ENCODE assay signal across 8 cellular contexts in genomic region chr19:18023596-18024212, GRCh38. TPM values are rescaled to one million over a fixed set of nuclear protein-coding genes. Genes with fewer than 3 reads are reported as not detected.
DNase-seq lines count a peak whose midpoint lies in the region; ATAC-seq and TF ChIP-seq lines count a peak whose summit lies in the region.

No MANE protein-coding gene starts in this region.

- no peaks in the 10 kb centered on the region for H3K27me3 ChIP-seq in DOHH2 (ENCODE audit: control insufficient read depth, low read length)
- H3K27me3 ChIP-seq in layer of hippocampus (ENCODE audit: control insufficient read depth, insufficient read depth, low read length) = no peaks in the 10 kb centered on the region
- H3K27me3 ChIP-seq in stomach smooth muscle (ENCODE audit: control insufficient read depth in 1 of 2, insufficient read depth in 2 of 2, low read length in 2 of 2) = no peaks in the 10 kb centered on the region

- POLR2A ChIA-PET in OCI-LY7 (lab: Charles Lee) = interaction anchor here (1.1 to 1.2 kb wide), 2 partner anchors 21 to 74 kb away, joined by 3 to 8 read pairs; partner anchors contain the start of gene MAST3

- H3K4me2 ChIP-seq in DOHH2 (ENCODE audit: low read length) = peak overlapping the region; percentile 97
- H3K4me2 ChIP-seq in OCI-LY7 (ENCODE audit: low read length) = peak overlapping the region; percentile 80

- H3K9ac ChIP-seq in stomach smooth muscle (ENCODE audit: low read length in 2 of 2) = no peak overlapping the region

- CTCF ChIA-PET in OCI-LY7 (lab: Charles Lee; ENCODE audit: unreplicated experiment) = interaction anchor here (0.6 to 1.1 kb wide), 3 partner anchors 23 to 94 kb away, joined by 3 to 4 read pairs (median 3); no protein-coding TSS in a partner anchor

- 0 out of 2 replicates have a peak overlapping the region, but pooled peaks have one; percentile 0 for H2AFZ ChIP-seq in OCI-LY7 (ENCODE audit: low read length)

- H3K36me3 ChIP-seq in DOHH2 (ENCODE audit: control insufficient read depth, low read length) (no peaks in the 10 kb centered on the region), OCI-LY7 (ENCODE audit: insufficient read depth, low read length) (no peaks in the 10 kb centered on the region), stomach smooth muscle (ENCODE audit: control insufficient read depth in 2 of 2, insufficient read depth in 2 of 2, low read length in 2 of 2) (no peaks in the 10 kb centered on the region)

- peak; percentile 18 for ATAC-seq in activated naive CD8-positive, alpha-beta T cell treated with anti-CD3 and anti-CD28 coated beads, Interleukin-2, amount 50 U/mL, for 24 hours
- ATAC-seq in HG02938 (IDR thresholded peaks at IDR 0.05; ENCODE audit: unreplicated experiment) = no peak

- peaks cover 54% of the 10 kb centered on the region for H3K4me1 Mint-ChIP-seq in activated naive CD8-positive, alpha-beta T cell treated with anti-CD3 and anti-CD28 coated beads, Interleukin-2, amount 50 U/mL, for 24 hours

- H4K20me1 ChIP-seq in DOHH2 (ENCODE audit: control insufficient read depth, insufficient read depth, low read depth, low read length) = no peaks in the 10 kb centered on the region
- no peaks in the 10 kb centered on the region for H4K20me1 ChIP-seq in OCI-LY7 (ENCODE audit: insufficient read depth, low read length)

- H3K27ac ChIP-seq in DOHH2 (ENCODE audit: low read depth, low read length) = peak overlapping the region; percentile 60
- peak overlapping the region; percentile 86 for H3K27ac ChIP-seq in OCI-LY7 (ENCODE audit: low read depth, low read length, poor library complexity, severe bottlenecking)
- peak overlapping the region; percentile 92 for H3K27ac ChIP-seq in layer of hippocampus (ENCODE audit: low read depth, low read length)
- peak overlapping the region; percentile 53 for H3K27ac ChIP-seq in stomach smooth muscle (ENCODE audit: low read length)

- H3K9me3 ChIP-seq in DOHH2 (ENCODE audit: control insufficient read depth, insufficient read depth, low read length) (no peaks in the 10 kb centered on the region), OCI-LY7 (ENCODE audit: low read length) (no peaks in the 10 kb centered on the region), stomach smooth muscle (ENCODE audit: control insufficient read depth in 2 of 2, low read length in 2 of 2) (no peaks in the 10 kb centered on the region)

- H3K27me3 Mint-ChIP-seq in activated naive CD8-positive, alpha-beta T cell treated with anti-CD3 and anti-CD28 coated beads, Interleukin-2, amount 50 U/mL, for 24 hours = no peaks in the 10 kb centered on the region

- peak overlapping the region; percentile 89 for H3K27ac Mint-ChIP-seq in activated naive CD8-positive, alpha-beta T cell treated with anti-CD3 and anti-CD28 coated beads, Interleukin-2, amount 50 U/mL, for 24 hours

- peaks cover 5% of the 10 kb centered on the region for H3F3A ChIP-seq in DOHH2 (ENCODE audit: control insufficient read depth, insufficient read depth)

- TF ChIP-seq CTCF in DOHH2 (IDR thresholded peaks at IDR 0.05; ENCODE audit: low read depth, low read length, poor library complexity, severe bottlenecking) = no peak
- TF ChIP-seq CTCF in OCI-LY7 (conservative IDR thresholded peaks at IDR 0.05; ENCODE audit: low read length) = no peak

- H3K9me2 ChIP-seq in DOHH2 (replicated peaks; ENCODE audit: control insufficient read depth, low read length) (no peaks in the 10 kb centered on the region), OCI-LY7 (ENCODE audit: insufficient read depth, low read length) (no peaks in the 10 kb centered on the region)

- peaks cover 21% of the 10 kb centered on the region for H3K79me2 ChIP-seq in DOHH2 (ENCODE audit: control insufficient read depth, low read length)
- H3K79me2 ChIP-seq in OCI-LY7 (ENCODE audit: insufficient read depth, low read depth, low read length) = peaks cover 13% of the 10 kb centered on the region; the same call in 1 of the 2 replicates

- DNase-seq in OCI-LY7 (ENCODE audit: low spot score) = peak; percentile 85
- peak; percentile 67 for DNase-seq in activated naive CD8-positive, alpha-beta T cell treated with anti-CD3 and anti-CD28 coated beads, Interleukin-2, amount 50 U/mL, for 24 hours
- DNase-seq in NCI-H1092 treated with DMSO at 0.1 percent for 48 hours (lab: John Stamatoyannopoulos, UW) = no peak
- no peak for DNase-seq in NCI-H446 (lab: John Stamatoyannopoulos, UW)

- H3K4me3 Mint-ChIP-seq in activated naive CD8-positive, alpha-beta T cell treated with anti-CD3 and anti-CD28 coated beads, Interleukin-2, amount 50 U/mL, for 24 hours = peak overlapping the region; percentile 67

- no TSS peak for BruUV-seq in OCI-LY7 (replicated peaks; lab: Mats Ljungman, UMichigan)

- intact Hi-C loops in OCI-LY7 (cut with micrococcal nuclease; ENCODE audit: unreplicated experiment) = no loop called here

- H3K4me1 ChIP-seq in DOHH2 (ENCODE audit: control insufficient read depth, low read length) (peaks cover 39% of the 10 kb centered on the region), OCI-LY7 (ENCODE audit: insufficient read depth, low read length, poor library complexity, severe bottlenecking) (peaks cover 27% of the 10 kb centered on the region), stomach smooth muscle (ENCODE audit: control insufficient read depth, insufficient read depth, low read length) (peaks cover 25% of the 10 kb centered on the region)

- no peaks in the 10 kb centered on the region for H3K9me3 Mint-ChIP-seq in activated naive CD8-positive, alpha-beta T cell treated with anti-CD3 and anti-CD28 coated beads, Interleukin-2, amount 50 U/mL, for 24 hours

- H3K36me3 Mint-ChIP-seq in activated naive CD8-positive, alpha-beta T cell treated with anti-CD3 and anti-CD28 coated beads, Interleukin-2, amount 50 U/mL, for 24 hours (ENCODE audit: low read depth) = peaks cover 3% of the 10 kb centered on the region

- H3K4me3 ChIP-seq in DOHH2 (ENCODE audit: low read length) (peak overlapping the region; percentile 74), OCI-LY7 (ENCODE audit: low read depth, low read length, poor library complexity, severe bottlenecking) (peak overlapping the region; percentile 76), stomach smooth muscle (ENCODE audit: low read length in 2 of 2) (no peak overlapping the region)

RNA-seq across cellular contexts. Expression of gene ARRDC2, which starts 15.7 kb away (rescaled TPM):
- total RNA-seq in OCI-LY7 (2014; rRNA removed; shearing (Covaris generic)) = 27.3 and 30.7 TPM in 2 replicates
- 30.6 and 30.7 TPM in 2 replicates for total RNA-seq in OCI-LY7 (2022)

RNA-seq across cellular contexts. Expression of gene KCNN1, which starts 56.8 kb away (rescaled TPM):
- 0.51 and 1.1 TPM in 2 replicates for total RNA-seq in OCI-LY7 (2014; rRNA removed; shearing (Covaris generic))
- total RNA-seq in OCI-LY7 (2022) = 0.57 and 0.61 TPM in 2 replicates

Comparison
In these comparisons a context has a peak if more than half of its experiments do, and no peak if none do; other contexts are left out.
1. H3K4me3 ChIP-seq: peak in DOHH2 (single experiment) and OCI-LY7 (single experiment); none in stomach smooth muscle (0 of 2).
2. DNase-seq: peak in OCI-LY7 (single experiment) and activated naive CD8-positive, alpha-beta T cell treated with anti-CD3 and anti-CD28 coated beads, Interleukin-2, amount 50 U/mL, for 24 hours (single experiment); none in NCI-H1092 treated with DMSO at 0.1 percent for 48 hours (single experiment) and NCI-H446 (0 of 2).
3. Peak in every context shown above with its lines, with median percentiles within 50 percentile points of each other: H3K27ac ChIP-seq.